7 cellular contexts compared by ENCODE assay signal in genomic region chr5:56665112-56665511, GRCh38.
A peak's percentile ranks its signal among the peaks of the same experiment; 100 is the strongest.
DNase-seq lines count a peak whose midpoint lies in the region; TF ChIP-seq lines count a peak whose summit lies in the region.
"Not testable (repeated sequence)": the region's sequence is repeated elsewhere in the genome, so short reads cannot be mapped to it uniquely, and the experiment has no call there.

No MANE protein-coding gene starts in this region.

- H3K4me3 Mint-ChIP-seq in CD14-positive monocyte, result not testable (repeated sequence)

- not testable (repeated sequence) for H3K9me3 ChIP-seq in MM.1S (replicated peaks; ENCODE audit: insufficient read depth, low read length)

- peaks cover 26% of the 10 kb centered on the region for H3K4me1 ChIP-seq in MM.1S (ENCODE audit: low read length)

- peaks cover 25% of the 10 kb centered on the region for H3F3A ChIP-seq in MM.1S (ENCODE audit: insufficient read depth, low read length)

- not testable (repeated sequence) for H3K4me2 ChIP-seq in MM.1S (ENCODE audit: low read depth, low read length)

- H3K4me1 Mint-ChIP-seq in CD14-positive monocyte, result peaks cover 71% of the 10 kb centered on the region

- not testable (repeated sequence) for H3K36me3 ChIP-seq in MM.1S (replicated peaks; ENCODE audit: insufficient read depth, low read length)

- peak overlapping the region; percentile 40; the same call in 1 of the 2 replicates for H3K27ac ChIP-seq in MM.1S (ENCODE audit: low read length)

- H3K9ac ChIP-seq in MM.1S (ENCODE audit: low read length), result not testable (repeated sequence)

- not testable (repeated sequence) for H3K79me2 ChIP-seq in MM.1S (ENCODE audit: low read length)

- H3K27me3 ChIP-seq in MM.1S (replicated peaks; ENCODE audit: insufficient read depth, low read length), result not testable (repeated sequence)

- not testable (repeated sequence) for H3K4me3 ChIP-seq in HFF-Myc (replicated peaks; ENCODE audit: low read depth, low read length); MM.1S (ENCODE audit: low read length); astrocyte of the cerebellum (ENCODE audit: low read depth, low read length); epithelial cell of esophagus (ENCODE audit: low read length)

- not testable (repeated sequence) for H2AFZ ChIP-seq in MM.1S (ENCODE audit: low read length)

- H4K20me1 ChIP-seq in MM.1S (ENCODE audit: insufficient read depth, low read length), result not testable (repeated sequence)

- intact Hi-C loops in CD14-positive monocyte (cut with micrococcal nuclease), result loop anchor here in 1 of 2 donors (10.0 kb wide), 1 partner anchor 390 kb away; no protein-coding TSS in a partner anchor

- in situ Hi-C loops in astrocyte of the cerebellum (cut with HindIII; ENCODE audit: low sequenced_read_pairs), result not testable (repeated sequence)

- not testable (repeated sequence) for H3K27me3 Mint-ChIP-seq in CD14-positive monocyte (ENCODE audit: low read depth in 3 of 3)

- TF ChIP-seq CTCF in CD14-positive monocyte (IDR thresholded peaks at IDR 0.05); HFF-Myc (IDR thresholded peaks at IDR 0.05; ENCODE audit: low read depth, low read length, missing control alignments); MM.1S (IDR thresholded peaks at IDR 0.05; ENCODE audit: low read length); astrocyte of the cerebellum (IDR thresholded peaks at IDR 0.05; ENCODE audit: low read depth, low read length, missing control alignments); epithelial cell of esophagus (IDR thresholded peaks at IDR 0.05; ENCODE audit: insufficient read depth, low read depth, low read length, missing control alignments): not testable (repeated sequence)

- peaks cover 0 to 22% (median 5%) of the 10 kb centered on the region in 7 donors for H3K9me3 Mint-ChIP-seq in CD14-positive monocyte

- not testable (repeated sequence) for H3K9me2 ChIP-seq in MM.1S (replicated peaks; ENCODE audit: insufficient read depth, low read length)

- H3K27ac Mint-ChIP-seq in CD14-positive monocyte, result peak overlapping the region in 6 of 7 donors; percentile 6 to 82 (median 46)

- not testable (repeated sequence) for H3K36me3 Mint-ChIP-seq in CD14-positive monocyte

- not testable (repeated sequence) for DNase-seq in CD14-positive monocyte (ENCODE audit: low spot score)
- DNase-seq in HFF-Myc (ENCODE audit: extremely low read depth, low read depth) (peak; percentile 9), MM.1S (peak; percentile 56), RPMI7951 (ENCODE audit: low read depth) (peak; percentile 68), astrocyte of the cerebellum (ENCODE audit: low read depth) (peak; percentile 62), epithelial cell of esophagus (ENCODE audit: low read depth) (peak; percentile 70), foreskin melanocyte (peak; percentile 78)
